8 cellular contexts compared by ENCODE assay signal in genomic region chr1:31296486-31297272, GRCh38. TPM values are rescaled to one million over a fixed set of nuclear protein-coding genes. Genes with fewer than 3 reads are reported as not detected.
DNase-seq lines count a peak whose midpoint lies in the region; ATAC-seq and TF ChIP-seq lines count a peak whose summit lies in the region.

Gene SNRNP40 (minus strand): TSS chr1:31296788. CDS start chr1:31296751, 37 bp downstream.
A gene with protein sequence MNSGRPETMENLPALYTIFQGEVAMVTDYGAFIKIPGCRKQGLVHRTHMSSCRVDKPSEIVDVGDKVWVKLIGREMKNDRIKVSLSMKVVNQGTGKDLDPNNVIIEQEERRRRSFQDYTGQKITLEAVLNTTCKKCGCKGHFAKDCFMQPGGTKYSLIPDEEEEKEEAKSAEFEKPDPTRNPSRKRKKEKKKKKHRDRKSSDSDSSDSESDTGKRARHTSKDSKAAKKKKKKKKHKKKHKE (plus strand): TSS chr1:31297032. CDS start chr1:31310099, 13,067 bp downstream.

- ATAC-seq in HG02798 (IDR thresholded peaks at IDR 0.05; ENCODE audit: poor library complexity, unreplicated experiment) (peak; percentile 97), heart right ventricle (peak; percentile 99 to 100 (median 99))

- H3K4me3 ChIP-seq in GM12875 (ENCODE audit: low read depth, low read length) (peak within 1 kb of the TSS; percentile 98), heart right ventricle (peak within 1 kb of the TSS; percentile 57 to 99 (median 76))

- intact Hi-C loops in heart right ventricle (cut with DNase I), result no loop called here
- intact Hi-C loops in posterior vena cava (cut with DNase I), result no loop called here

- H3K36me3 ChIP-seq in heart right ventricle, result peaks cover 0 to 34% (median 16%) of the 10 kb centered on the region in 9 donors

- 0% methylated on average over 53 of the region's 53 CpGs for WGBS in heart right ventricle, 2 donors

- TF ChIP-seq CTCF in GM12875 (IDR thresholded peaks at IDR 0.05; ENCODE audit: borderline replicate concordance, insufficient read depth, low read depth, low read length), result no peak
- TF ChIP-seq CTCF in heart right ventricle (IDR thresholded peaks at IDR 0.05), result peak in 5 of 9 donors; percentile 9 to 52 (median 37)

- no peaks in the 10 kb centered on the region for H3K27me3 ChIP-seq in heart right ventricle

- peak within 1 kb of the TSS; percentile 68 to 93 (median 90) for H3K27ac ChIP-seq in heart right ventricle

- peaks cover 0 to 44% (median 32%) of the 10 kb centered on the region in 9 donors for H3K4me1 ChIP-seq in heart right ventricle

- DNase-seq in NCI-H1436 (lab: John Stamatoyannopoulos, UW), result peak; percentile 98
- DNase-seq in T follicular helper cell (ENCODE audit: low read depth), result peak; percentile 92
- peak; percentile 99 for DNase-seq in amniotic epithelial cell (ENCODE audit: low read depth)
- DNase-seq in heart right ventricle, result peak; percentile 91 to 98
- peak; percentile 97 for DNase-seq in posterior vena cava (ENCODE audit: low spot score)
- peak; percentile 97 for DNase-seq in ureter (ENCODE audit: low spot score)

- no peaks in the 10 kb centered on the region for H3K9me3 ChIP-seq in heart right ventricle

RNA-seq across cellular contexts. Expression of gene SNRNP40, which starts in this region (rescaled TPM):
- 10 to 100 TPM; 15.9 to 25.3 (median 18.7) TPM for total RNA-seq in heart right ventricle
- polyA plus RNA-seq in heart right ventricle, result 10 to 100 TPM in 1 of 2 donors, 1 to 10 TPM in 1; 9.7 to 14.0 TPM
- 10 to 100 TPM; 28.6 to 32.6 TPM for total RNA-seq in posterior vena cava
- 67.6 TPM for total RNA-seq in ureter

RNA-seq across cellular contexts. Expression of the second gene that starts in this region (rescaled TPM):
- total RNA-seq in heart right ventricle (10 to 100 TPM in 9 of 10 donors, 1 to 10 TPM in 1; 10.0 to 16.6 (median 13.2) TPM), posterior vena cava (10 to 100 TPM; 18.7 to 20.3 TPM), ureter (22.0 TPM)
- polyA plus RNA-seq in heart right ventricle, result 10 to 100 TPM; 15.7 to 26.6 TPM

Comparison
In these comparisons a context has a peak if more than half of its experiments do, and no peak if none do; other contexts are left out.
1. Peak in every context shown above with its lines: DNase-seq, ATAC-seq, H3K4me3 ChIP-seq and H3K27ac ChIP-seq.